Comparison of ENCODE assay signal across 1 cellular context in the genomic region with DNA sequence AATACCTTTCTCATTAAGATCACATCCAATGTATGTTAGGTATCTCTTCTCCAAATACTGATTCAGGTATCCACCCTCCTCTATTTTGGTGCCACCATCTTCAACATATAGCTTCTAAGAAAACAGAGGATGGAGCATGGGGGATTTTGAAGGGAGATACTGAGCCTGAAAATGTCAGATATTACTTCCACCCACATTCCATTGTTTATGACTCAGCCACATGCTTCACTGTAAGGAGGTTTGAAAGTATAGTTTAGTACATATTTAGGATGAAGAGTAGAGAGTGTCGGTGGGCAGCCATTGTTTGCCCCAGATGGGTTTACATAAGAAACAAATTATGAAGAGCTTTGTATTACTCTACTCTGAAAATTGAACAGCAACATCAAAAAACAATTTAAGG.
TF ChIP-seq lines count a peak whose summit lies in the region.

No MANE protein-coding gene starts in this region.

TF ChIP-seq in K562, 482 proteins besides CTCF, POLR2A, EP300 and RAD21 (continued from another document):
- TF ChIP-seq, protein P1, sequence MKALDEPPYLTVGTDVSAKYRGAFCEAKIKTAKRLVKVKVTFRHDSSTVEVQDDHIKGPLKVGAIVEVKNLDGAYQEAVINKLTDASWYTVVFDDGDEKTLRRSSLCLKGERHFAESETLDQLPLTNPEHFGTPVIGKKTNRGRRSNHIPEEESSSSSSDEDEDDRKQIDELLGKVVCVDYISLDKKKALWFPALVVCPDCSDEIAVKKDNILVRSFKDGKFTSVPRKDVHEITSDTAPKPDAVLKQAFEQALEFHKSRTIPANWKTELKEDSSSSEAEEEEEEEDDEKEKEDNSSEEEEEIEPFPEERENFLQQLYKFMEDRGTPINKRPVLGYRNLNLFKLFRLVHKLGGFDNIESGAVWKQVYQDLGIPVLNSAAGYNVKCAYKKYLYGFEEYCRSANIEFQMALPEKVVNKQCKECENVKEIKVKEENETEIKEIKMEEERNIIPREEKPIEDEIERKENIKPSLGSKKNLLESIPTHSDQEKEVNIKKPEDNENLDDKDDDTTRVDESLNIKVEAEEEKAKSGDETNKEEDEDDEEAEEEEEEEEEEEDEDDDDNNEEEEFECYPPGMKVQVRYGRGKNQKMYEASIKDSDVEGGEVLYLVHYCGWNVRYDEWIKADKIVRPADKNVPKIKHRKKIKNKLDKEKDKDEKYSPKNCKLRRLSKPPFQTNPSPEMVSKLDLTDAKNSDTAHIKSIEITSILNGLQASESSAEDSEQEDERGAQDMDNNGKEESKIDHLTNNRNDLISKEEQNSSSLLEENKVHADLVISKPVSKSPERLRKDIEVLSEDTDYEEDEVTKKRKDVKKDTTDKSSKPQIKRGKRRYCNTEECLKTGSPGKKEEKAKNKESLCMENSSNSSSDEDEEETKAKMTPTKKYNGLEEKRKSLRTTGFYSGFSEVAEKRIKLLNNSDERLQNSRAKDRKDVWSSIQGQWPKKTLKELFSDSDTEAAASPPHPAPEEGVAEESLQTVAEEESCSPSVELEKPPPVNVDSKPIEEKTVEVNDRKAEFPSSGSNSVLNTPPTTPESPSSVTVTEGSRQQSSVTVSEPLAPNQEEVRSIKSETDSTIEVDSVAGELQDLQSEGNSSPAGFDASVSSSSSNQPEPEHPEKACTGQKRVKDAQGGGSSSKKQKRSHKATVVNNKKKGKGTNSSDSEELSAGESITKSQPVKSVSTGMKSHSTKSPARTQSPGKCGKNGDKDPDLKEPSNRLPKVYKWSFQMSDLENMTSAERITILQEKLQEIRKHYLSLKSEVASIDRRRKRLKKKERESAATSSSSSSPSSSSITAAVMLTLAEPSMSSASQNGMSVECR (CRISPR knock-in tag; IDR thresholded peaks at IDR 0.05), result no peak
- TF ChIP-seq HMG20B (CRISPR knock-in tag; IDR thresholded peaks at IDR 0.05) (no peak), SMAD2 (IDR thresholded peaks at IDR 0.05; ENCODE audit: low read depth, low read length) (no peak), LEF1 (IDR thresholded peaks at IDR 0.05) (no peak), CBFA2T2 (conservative IDR thresholded peaks at IDR 0.05) (peak; percentile 18; the same call in 1 of the 2 replicates), ZBTB7A (IDR thresholded peaks at IDR 0.05; ENCODE audit: borderline replicate concordance, control insufficient read depth, low read depth, low read length) (no peak), NCOA1 (IDR thresholded peaks at IDR 0.05; ENCODE audit: low read depth) (no peak), KLF16 (IDR thresholded peaks at IDR 0.05) (no peak), SMAD3 (CRISPR knock-in tag; conservative IDR thresholded peaks at IDR 0.05) (no peak), FOXA3 (CRISPR knock-in tag; conservative IDR thresholded peaks at IDR 0.05 in 1 of 2, IDR thresholded peaks at IDR 0.05 in 1 of 2) (no peak), MEF2A (IDR thresholded peaks at IDR 0.05; ENCODE audit: control insufficient read depth, low read depth, low read length) (no peak), EGR1 (conservative IDR thresholded peaks at IDR 0.05) (peak; percentile 70), SP1 (CRISPR knock-in tag; IDR thresholded peaks at IDR 0.05) (no peak), SUPT5H (IDR thresholded peaks at IDR 0.05) (no peak), YY1 (IDR thresholded peaks at IDR 0.05; ENCODE audit: borderline replicate concordance in 1 of 3, control insufficient read depth in 1 of 3, extremely low read depth in 1 of 3, insufficient read depth in 3 of 3, insufficient read length in 1 of 3, insufficient replicate concordance in 2 of 3, low read depth in 1 of 3, low read length in 2 of 3) (no peak), ZNF695 (CRISPR knock-in tag; IDR thresholded peaks at IDR 0.05) (no peak), SAFB2 (IDR thresholded peaks at IDR 0.05; ENCODE audit: borderline replicate concordance, low read depth, low read length, severe bottlenecking) (no peak)
- TF ChIP-seq, protein P2, sequence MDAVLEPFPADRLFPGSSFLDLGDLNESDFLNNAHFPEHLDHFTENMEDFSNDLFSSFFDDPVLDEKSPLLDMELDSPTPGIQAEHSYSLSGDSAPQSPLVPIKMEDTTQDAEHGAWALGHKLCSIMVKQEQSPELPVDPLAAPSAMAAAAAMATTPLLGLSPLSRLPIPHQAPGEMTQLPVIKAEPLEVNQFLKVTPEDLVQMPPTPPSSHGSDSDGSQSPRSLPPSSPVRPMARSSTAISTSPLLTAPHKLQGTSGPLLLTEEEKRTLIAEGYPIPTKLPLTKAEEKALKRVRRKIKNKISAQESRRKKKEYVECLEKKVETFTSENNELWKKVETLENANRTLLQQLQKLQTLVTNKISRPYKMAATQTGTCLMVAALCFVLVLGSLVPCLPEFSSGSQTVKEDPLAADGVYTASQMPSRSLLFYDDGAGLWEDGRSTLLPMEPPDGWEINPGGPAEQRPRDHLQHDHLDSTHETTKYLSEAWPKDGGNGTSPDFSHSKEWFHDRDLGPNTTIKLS (IDR thresholded peaks at IDR 0.05; ENCODE audit: borderline replicate concordance, low read depth), result no peak
- TF ChIP-seq, protein P3, sequence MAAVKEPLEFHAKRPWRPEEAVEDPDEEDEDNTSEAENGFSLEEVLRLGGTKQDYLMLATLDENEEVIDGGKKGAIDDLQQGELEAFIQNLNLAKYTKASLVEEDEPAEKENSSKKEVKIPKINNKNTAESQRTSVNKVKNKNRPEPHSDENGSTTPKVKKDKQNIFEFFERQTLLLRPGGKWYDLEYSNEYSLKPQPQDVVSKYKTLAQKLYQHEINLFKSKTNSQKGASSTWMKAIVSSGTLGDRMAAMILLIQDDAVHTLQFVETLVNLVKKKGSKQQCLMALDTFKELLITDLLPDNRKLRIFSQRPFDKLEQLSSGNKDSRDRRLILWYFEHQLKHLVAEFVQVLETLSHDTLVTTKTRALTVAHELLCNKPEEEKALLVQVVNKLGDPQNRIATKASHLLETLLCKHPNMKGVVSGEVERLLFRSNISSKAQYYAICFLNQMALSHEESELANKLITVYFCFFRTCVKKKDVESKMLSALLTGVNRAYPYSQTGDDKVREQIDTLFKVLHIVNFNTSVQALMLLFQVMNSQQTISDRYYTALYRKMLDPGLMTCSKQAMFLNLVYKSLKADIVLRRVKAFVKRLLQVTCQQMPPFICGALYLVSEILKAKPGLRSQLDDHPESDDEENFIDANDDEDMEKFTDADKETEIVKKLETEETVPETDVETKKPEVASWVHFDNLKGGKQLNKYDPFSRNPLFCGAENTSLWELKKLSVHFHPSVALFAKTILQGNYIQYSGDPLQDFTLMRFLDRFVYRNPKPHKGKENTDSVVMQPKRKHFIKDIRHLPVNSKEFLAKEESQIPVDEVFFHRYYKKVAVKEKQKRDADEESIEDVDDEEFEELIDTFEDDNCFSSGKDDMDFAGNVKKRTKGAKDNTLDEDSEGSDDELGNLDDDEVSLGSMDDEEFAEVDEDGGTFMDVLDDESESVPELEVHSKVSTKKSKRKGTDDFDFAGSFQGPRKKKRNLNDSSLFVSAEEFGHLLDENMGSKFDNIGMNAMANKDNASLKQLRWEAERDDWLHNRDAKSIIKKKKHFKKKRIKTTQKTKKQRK (IDR thresholded peaks at IDR 0.05; ENCODE audit: borderline replicate concordance, low read depth, low read length), result no peak
- TF ChIP-seq, protein P4, sequence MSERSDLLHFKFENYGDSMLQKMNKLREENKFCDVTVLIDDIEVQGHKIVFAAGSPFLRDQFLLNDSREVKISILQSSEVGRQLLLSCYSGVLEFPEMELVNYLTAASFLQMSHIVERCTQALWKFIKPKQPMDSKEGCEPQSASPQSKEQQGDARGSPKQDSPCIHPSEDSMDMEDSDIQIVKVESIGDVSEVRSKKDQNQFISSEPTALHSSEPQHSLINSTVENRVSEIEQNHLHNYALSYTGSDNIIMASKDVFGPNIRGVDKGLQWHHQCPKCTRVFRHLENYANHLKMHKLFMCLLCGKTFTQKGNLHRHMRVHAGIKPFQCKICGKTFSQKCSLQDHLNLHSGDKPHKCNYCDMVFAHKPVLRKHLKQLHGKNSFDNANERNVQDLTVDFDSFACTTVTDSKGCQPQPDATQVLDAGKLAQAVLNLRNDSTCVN (CRISPR knock-in tag; IDR thresholded peaks at IDR 0.05), result no peak
- TF ChIP-seq, protein P5, sequence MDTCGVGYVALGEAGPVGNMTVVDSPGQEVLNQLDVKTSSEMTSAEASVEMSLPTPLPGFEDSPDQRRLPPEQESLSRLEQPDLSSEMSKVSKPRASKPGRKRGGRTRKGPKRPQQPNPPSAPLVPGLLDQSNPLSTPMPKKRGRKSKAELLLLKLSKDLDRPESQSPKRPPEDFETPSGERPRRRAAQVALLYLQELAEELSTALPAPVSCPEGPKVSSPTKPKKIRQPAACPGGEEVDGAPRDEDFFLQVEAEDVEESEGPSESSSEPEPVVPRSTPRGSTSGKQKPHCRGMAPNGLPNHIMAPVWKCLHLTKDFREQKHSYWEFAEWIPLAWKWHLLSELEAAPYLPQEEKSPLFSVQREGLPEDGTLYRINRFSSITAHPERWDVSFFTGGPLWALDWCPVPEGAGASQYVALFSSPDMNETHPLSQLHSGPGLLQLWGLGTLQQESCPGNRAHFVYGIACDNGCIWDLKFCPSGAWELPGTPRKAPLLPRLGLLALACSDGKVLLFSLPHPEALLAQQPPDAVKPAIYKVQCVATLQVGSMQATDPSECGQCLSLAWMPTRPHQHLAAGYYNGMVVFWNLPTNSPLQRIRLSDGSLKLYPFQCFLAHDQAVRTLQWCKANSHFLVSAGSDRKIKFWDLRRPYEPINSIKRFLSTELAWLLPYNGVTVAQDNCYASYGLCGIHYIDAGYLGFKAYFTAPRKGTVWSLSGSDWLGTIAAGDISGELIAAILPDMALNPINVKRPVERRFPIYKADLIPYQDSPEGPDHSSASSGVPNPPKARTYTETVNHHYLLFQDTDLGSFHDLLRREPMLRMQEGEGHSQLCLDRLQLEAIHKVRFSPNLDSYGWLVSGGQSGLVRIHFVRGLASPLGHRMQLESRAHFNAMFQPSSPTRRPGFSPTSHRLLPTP (IDR thresholded peaks at IDR 0.05; ENCODE audit: borderline replicate concordance, extremely low read depth, insufficient read length), result no peak
- TF ChIP-seq, protein P6, sequence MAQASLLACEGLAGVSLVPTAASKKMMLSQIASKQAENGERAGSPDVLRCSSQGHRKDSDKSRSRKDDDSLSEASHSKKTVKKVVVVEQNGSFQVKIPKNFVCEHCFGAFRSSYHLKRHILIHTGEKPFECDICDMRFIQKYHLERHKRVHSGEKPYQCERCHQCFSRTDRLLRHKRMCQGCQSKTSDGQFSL (CRISPR knock-in tag; IDR thresholded peaks at IDR 0.05), result no peak
- TF ChIP-seq, protein P6 (tag; IDR thresholded peaks at IDR 0.05), result no peak
